In genomic region chr2:233404227-233404626, GRCh38 we compare ENCODE assay signal across 8 cellular contexts. TPM values are rescaled to one million over a fixed set of nuclear protein-coding genes. Genes with fewer than 3 reads are reported as not detected.
A peak's percentile ranks its signal among the peaks of the same experiment; 100 is the strongest.
DNase-seq lines count a peak whose midpoint lies in the region; ATAC-seq and TF ChIP-seq lines count a peak whose summit lies in the region.

No MANE protein-coding gene starts in this region.

- H3K36me3 Mint-ChIP-seq in activated T-helper 1 cell treated with anti-CD3 and anti-CD28 coated beads, Interleukin-12 subunit alpha, Interleukin-12 subunit beta, Interleukin-2, Interleukin-4 antibody, amounts not matched to agents 30 ng/mL and 10 ng/mL and 1 ng/mL, durations not matched to agents 14 hours and 24 hours and 36 hours (ENCODE audit: low read depth): peaks cover 26% of the 10 kb centered on the region

- H3K9me3 Mint-ChIP-seq in activated T-helper 1 cell treated with anti-CD3 and anti-CD28 coated beads, Interleukin-12 subunit alpha, Interleukin-12 subunit beta, Interleukin-2, Interleukin-4 antibody, amounts not matched to agents 30 ng/mL and 10 ng/mL and 1 ng/mL, durations not matched to agents 14 hours and 24 hours and 36 hours: no peaks in the 10 kb centered on the region

- H3K27me3 ChIP-seq in gastroesophageal sphincter: no peaks in the 10 kb centered on the region

- CTCF ChIA-PET in OCI-LY7 (lab: Charles Lee; ENCODE audit: unreplicated experiment): interaction anchor here (0.6 to 1.3 kb wide), 4 partner anchors 14 to 47 kb away, joined by 3 to 4 read pairs (median 4); no protein-coding TSS in a partner anchor

- H3K9me2 ChIP-seq in OCI-LY7 (ENCODE audit: insufficient read depth, low read length): no peaks in the 10 kb centered on the region

- H3K36me3 ChIP-seq in OCI-LY7 (ENCODE audit: insufficient read depth, low read length): peaks cover 34% of the 10 kb centered on the region
- peaks cover 0 to 10% of the 10 kb centered on the region in 2 donors for H3K36me3 ChIP-seq in gastroesophageal sphincter

- H3K4me3 Mint-ChIP-seq in activated T-helper 1 cell treated with anti-CD3 and anti-CD28 coated beads, Interleukin-12 subunit alpha, Interleukin-12 subunit beta, Interleukin-2, Interleukin-4 antibody, amounts not matched to agents 30 ng/mL and 10 ng/mL and 1 ng/mL, durations not matched to agents 14 hours and 24 hours and 36 hours: no peak overlapping the region

- POLR2A ChIA-PET in OCI-LY7 (lab: Charles Lee): interaction anchor here (0.5 to 1.2 kb wide), 5 partner anchors 10 to 148 kb away, joined by 3 to 5 read pairs (median 3); no protein-coding TSS in a partner anchor

- no peak overlapping the region for H3K4me2 ChIP-seq in OCI-LY7 (ENCODE audit: low read length)

- H3K9me3 ChIP-seq in OCI-LY7 (ENCODE audit: low read length) (no peaks in the 10 kb centered on the region), gastroesophageal sphincter (no peaks in the 10 kb centered on the region)

- no peaks in the 10 kb centered on the region for H4K20me1 ChIP-seq in OCI-LY7 (ENCODE audit: insufficient read depth, low read length)

- TF ChIP-seq POLR2A in gastroesophageal sphincter (IDR thresholded peaks at IDR 0.05): no peak

- H3K27me3 Mint-ChIP-seq in activated T-helper 1 cell treated with anti-CD3 and anti-CD28 coated beads, Interleukin-12 subunit alpha, Interleukin-12 subunit beta, Interleukin-2, Interleukin-4 antibody, amounts not matched to agents 30 ng/mL and 10 ng/mL and 1 ng/mL, durations not matched to agents 14 hours and 24 hours and 36 hours (ENCODE audit: insufficient read depth): no peaks in the 10 kb centered on the region

- H3K79me2 ChIP-seq in OCI-LY7 (ENCODE audit: insufficient read depth, low read depth, low read length): no peaks in the 10 kb centered on the region

- BruUV-seq in OCI-LY7 (replicated peaks; lab: Mats Ljungman, UMichigan): no TSS peak

- ATAC-seq in GM21423 (IDR thresholded peaks at IDR 0.05; ENCODE audit: unreplicated experiment) (peak; percentile 53), gastroesophageal sphincter (no peak)

- TF ChIP-seq CTCF in C4-2B (conservative IDR thresholded peaks at IDR 0.05): peak; percentile 50
- peak; percentile 97 for TF ChIP-seq CTCF in OCI-LY7 (conservative IDR thresholded peaks at IDR 0.05; ENCODE audit: low read length)
- peak in 3 of 4 experiments; percentile 26 to 56 (median 43) for TF ChIP-seq CTCF in gastroesophageal sphincter (IDR thresholded peaks at IDR 0.05)

- peak; percentile 73 for DNase-seq in OCI-LY7 (ENCODE audit: low spot score)
- peak; percentile 58 for DNase-seq in activated T-helper 1 cell treated with anti-CD3 and anti-CD28 coated beads, Interleukin-12 subunit alpha, Interleukin-12 subunit beta, Interleukin-2, Interleukin-4 antibody, amounts not matched to agents 30 ng/mL and 10 ng/mL and 1 ng/mL, durations not matched to agents 14 hours and 24 hours and 36 hours (ENCODE audit: low spot score)
- DNase-seq in stimulated activated CD8-positive, alpha-beta memory T cell treated with anti-CD3 and anti-CD28 coated beads, Interleukin-15, amount 100 ng/mL, for 1 hour (ENCODE audit: low read depth): peak; percentile 58
- no peak for DNase-seq in 8988T
- DNase-seq in putamen (ENCODE audit: low spot score): no peak

- H2AFZ ChIP-seq in OCI-LY7 (ENCODE audit: low read length): no peak overlapping the region

- H3K4me1 ChIP-seq in OCI-LY7 (ENCODE audit: insufficient read depth, low read length, poor library complexity, severe bottlenecking) (peaks cover 3% of the 10 kb centered on the region), gastroesophageal sphincter (peaks cover 4 to 24% (median 4%) of the 10 kb centered on the region in 3 donors)

- H3K27ac ChIP-seq in C4-2B (no peak overlapping the region), OCI-LY7 (ENCODE audit: low read depth, low read length, poor library complexity, severe bottlenecking) (no peak overlapping the region), gastroesophageal sphincter (no peak overlapping the region)

- H3K27ac Mint-ChIP-seq in activated T-helper 1 cell treated with anti-CD3 and anti-CD28 coated beads, Interleukin-12 subunit alpha, Interleukin-12 subunit beta, Interleukin-2, Interleukin-4 antibody, amounts not matched to agents 30 ng/mL and 10 ng/mL and 1 ng/mL, durations not matched to agents 14 hours and 24 hours and 36 hours: no peak overlapping the region

- no peak overlapping the region for H3K4me3 ChIP-seq in OCI-LY7 (ENCODE audit: low read depth, low read length, poor library complexity, severe bottlenecking)
- no peak overlapping the region for H3K4me3 ChIP-seq in gastroesophageal sphincter

- TF ChIP-seq EP300 in gastroesophageal sphincter (IDR thresholded peaks at IDR 0.05): no peak

- peaks cover 54% of the 10 kb centered on the region for H3K4me1 Mint-ChIP-seq in activated T-helper 1 cell treated with anti-CD3 and anti-CD28 coated beads, Interleukin-12 subunit alpha, Interleukin-12 subunit beta, Interleukin-2, Interleukin-4 antibody, amounts not matched to agents 30 ng/mL and 10 ng/mL and 1 ng/mL, durations not matched to agents 14 hours and 24 hours and 36 hours (ENCODE audit: low read depth)

- intact Hi-C loops in OCI-LY7 (cut with micrococcal nuclease; ENCODE audit: unreplicated experiment): loop anchor here (1.0 kb wide), 2 partner anchors 14 to 39 kb away; no protein-coding TSS in a partner anchor
- intact Hi-C loops in activated T-helper 1 cell treated with anti-CD3 and anti-CD28 coated beads, Interleukin-12 subunit alpha, Interleukin-12 subunit beta, Interleukin-2, Interleukin-4 antibody, amounts not matched to agents 30 ng/mL and 10 ng/mL and 1 ng/mL, durations not matched to agents 14 hours and 24 hours and 36 hours (cut with micrococcal nuclease): loop anchor here (1.0 to 5.0 kb wide), 3 partner anchors 39 to 307 kb away; partner anchors contain the start of gene DGKD

RNA-seq across cellular contexts. Expression of gene DGKD, which starts 49.9 kb away (rescaled TPM):
- total RNA-seq in OCI-LY7 (2014; rRNA removed; shearing (Covaris generic)): 51.3 and 62.9 TPM in 2 replicates
- total RNA-seq in OCI-LY7 (2022) (271 and 305 TPM in 2 replicates), gastroesophageal sphincter (10 to 100 TPM in 3 of 4 donors, 1 to 10 TPM in 1; 9.1 to 21.9 (median 17.8) TPM)
- 42.5 and 43.7 TPM in 2 replicates for total RNA-seq in activated T-helper 1 cell treated with anti-CD3 and anti-CD28 coated beads, Interleukin-12 subunit alpha, Interleukin-12 subunit beta, Interleukin-2, Interleukin-4 antibody, amounts not matched to agents 30 ng/mL and 10 ng/mL and 1 ng/mL, durations not matched to agents 14 hours and 24 hours and 36 hours

Comparison
In these comparisons a context has a peak if more than half of its experiments do, and no peak if none do; other contexts are left out.
1. CTCF ChIP-seq: peak in every context shown above with its lines; median percentile 97 in OCI-LY7; 50 in C4-2B; 43 in gastroesophageal sphincter.
2. DNase-seq: peak in OCI-LY7 (single experiment), activated T-helper 1 cell treated with anti-CD3 and anti-CD28 coated beads, Interleukin-12 subunit alpha, Interleukin-12 subunit beta, Interleukin-2, Interleukin-4 antibody, amounts not matched to agents 30 ng/mL and 10 ng/mL and 1 ng/mL, durations not matched to agents 14 hours and 24 hours and 36 hours (single experiment) and stimulated activated CD8-positive, alpha-beta memory T cell treated with anti-CD3 and anti-CD28 coated beads, Interleukin-15, amount 100 ng/mL, for 1 hour (single experiment); none in 8988T (single experiment) and putamen (single experiment).